ENCODE assay signal across 11 cellular contexts in genomic region chr1:24556414-24556795, GRCh38. TPM values are rescaled to one million over a fixed set of nuclear protein-coding genes. Genes with fewer than 3 reads are reported as not detected.
DNase-seq lines count a peak whose midpoint lies in the region; ATAC-seq, FAIRE-seq and TF ChIP-seq lines count a peak whose summit lies in the region.
"Had no signal": no experiment of that assay in that cellular context is flagged by ENCODE, and none has a peak within 500 bp of the region (broad histone marks: within the 10 kb centered on the region; RNA-seq: fewer than 3 reads in every experiment).

No MANE protein-coding gene starts in this region.

- no TSS peak for BruUV-seq in HCT116 (replicated peaks; lab: Mats Ljungman, UMichigan)
- BruUV-seq in mammary epithelial cell (replicated peaks; lab: Mats Ljungman, UMichigan) = no TSS peak

- no peak for TF ChIP-seq EP300 in A549 (IDR thresholded peaks at IDR 0.05)

- H3K36me3 ChIP-seq in HCT116 (ENCODE audit: control insufficient read depth in 1 of 2, insufficient read depth in 2 of 2, low read length in 2 of 2) (no peaks in the 10 kb centered on the region), mammary epithelial cell (ENCODE audit: insufficient read depth, low read length) (no peaks in the 10 kb centered on the region)

- H3K27me3 Mint-ChIP-seq in memory B cell = peaks cover 6% of the 10 kb centered on the region

- peak overlapping the region; percentile 61 to 84; a peak in 5 of 6 replicates for H3K27ac ChIP-seq in A549
- H3K27ac ChIP-seq in HCT116 (ENCODE audit: low read depth, low read length) = no peak overlapping the region; the same call in 1 of the 2 replicates
- no peak overlapping the region for H3K27ac ChIP-seq in mammary epithelial cell (ENCODE audit: insufficient read depth, low read depth, low read length)
- H3K27ac ChIP-seq: foreskin keratinocyte had no signal

- POLR2A ChIA-PET in A549 (lab: Yijun Ruan, JAX) (no interaction called here), HCT116 (lab: Charles Lee) (no interaction called here)

- in situ Hi-C loops in mammary epithelial cell (cut with MboI; ENCODE audit: low sequenced_read_pairs in 2 of 2) = no loop called here

- 81% methylated on average over 10 of the region's 19 CpGs for WGBS in A549 (ENCODE audit: missing lambda C conversion rate)
- no CpG with 5 or more reads among the region's 19 CpGs for WGBS in mammary epithelial cell (ENCODE audit: low coverage, missing lambda C conversion rate)

- H3K27ac Mint-ChIP-seq in memory B cell = no peak overlapping the region

- TF ChIP-seq POLR2A in A549 (IDR thresholded peaks at IDR 0.05; ENCODE audit: low read length) (no peak), HCT116 (IDR thresholded peaks at IDR 0.05; ENCODE audit: borderline replicate concordance, extremely low read depth, insufficient read depth, insufficient read length) (no peak)

- no peaks in the 10 kb centered on the region for H3K36me3 Mint-ChIP-seq in memory B cell

- H3K4me3 ChIP-seq in A549 (peak overlapping the region; percentile 43; the same call in 2 of the 3 replicates), HCT116 (replicated peaks in 1 of 2; ENCODE audit: low read depth in 1 of 2, low read length in 2 of 2) (peak overlapping the region; percentile 46 to 60), mammary epithelial cell (replicated peaks in 1 of 3; ENCODE audit: insufficient read depth in 1 of 3, low read depth in 2 of 3, low read length in 3 of 3) (peak overlapping the region in 2 of 3 experiments; percentile 28 to 40)

- peak overlapping the region; percentile 32 for H3K4me3 Mint-ChIP-seq in memory B cell

- no peaks in the 10 kb centered on the region for H3K79me2 ChIP-seq in HCT116 (ENCODE audit: insufficient read depth, low read length)
- H3K79me2 ChIP-seq in mammary epithelial cell (ENCODE audit: insufficient read depth, low read length) = no peaks in the 10 kb centered on the region

- H3K4me1 Mint-ChIP-seq in memory B cell = peaks cover 3% of the 10 kb centered on the region

- peaks cover 27% of the 10 kb centered on the region for H3K4me1 ChIP-seq in A549
- peaks cover 25 to 31% of the 10 kb centered on the region in 2 experiments; a peak in 3 of 4 replicates for H3K4me1 ChIP-seq in HCT116 (ENCODE audit: control insufficient read depth in 1 of 2, insufficient read depth in 2 of 2, low read length in 2 of 2)
- H3K4me1 ChIP-seq in mammary epithelial cell (ENCODE audit: insufficient read depth, low read length) = peaks cover 9% of the 10 kb centered on the region
- H3K4me1 ChIP-seq: foreskin keratinocyte had no signal

- RAD21 ChIA-PET in HCT116 (lab: Charles Lee; ENCODE audit: low non-redundant PET in 1 of 2, low total read pairs in 2 of 2, uncharacterized antibody in 2 of 2, unreplicated experiment in 2 of 2) = no interaction called here

- CTCF ChIA-PET in A549 (lab: Yijun Ruan, JAX) (no interaction called here), HCT116 (lab: Charles Lee) (no interaction called here), mammary epithelial cell (lab: Charles Lee; ENCODE audit: low non-redundant PET) (no interaction called here)

- dilution Hi-C loops in mammary epithelial cell (cut with HindIII; ENCODE audit: low sequenced_read_pairs) = loop anchor here (5.0 kb wide), 1 partner anchor 54 kb away; the partner anchor contains the start of gene RCAN3

- H3K9ac ChIP-seq in HCT116 (ENCODE audit: low read length) (peak overlapping the region; percentile 39), mammary epithelial cell (ENCODE audit: insufficient read depth, low read length) (no peak overlapping the region)

- H3K9me2 ChIP-seq in HCT116 (ENCODE audit: insufficient read depth) = no peaks in the 10 kb centered on the region

- no peak for FAIRE-seq in A549 (lab: Jason Lieb, UNC)

- peak overlapping the region; percentile 44 for H2AFZ ChIP-seq in HCT116 (ENCODE audit: low read depth, low read length, poor library complexity, severe bottlenecking)
- H2AFZ ChIP-seq in mammary epithelial cell (ENCODE audit: low read depth, low read length) = peak overlapping the region; percentile 74

- TF ChIP-seq CTCF in A549 (IDR thresholded peaks at IDR 0.05) (no peak), HCT116 (IDR thresholded peaks at IDR 0.05 in 2 of 3, conservative IDR thresholded peaks at IDR 0.05 in 1 of 3; ENCODE audit: borderline replicate concordance in 1 of 3, insufficient read depth in 1 of 3, low read depth in 2 of 3, low read length in 2 of 3) (no peak), mammary epithelial cell (conservative IDR thresholded peaks at IDR 0.05 in 1 of 2, IDR thresholded peaks at IDR 0.05 in 1 of 2; ENCODE audit: extremely low read depth in 1 of 2, insufficient read depth in 1 of 2, low read depth in 1 of 2, low read length in 2 of 2) (no peak)

- H4K20me1 ChIP-seq in HCT116 (ENCODE audit: insufficient read depth) = no peaks in the 10 kb centered on the region
- H4K20me1 ChIP-seq in mammary epithelial cell (ENCODE audit: insufficient read depth, low read length) = no peaks in the 10 kb centered on the region

- DNase-seq in A549 (ENCODE audit: low read depth in 1 of 2, low spot score in 1 of 2) (no peak), HCT116 (ENCODE audit: low read depth, low spot score) (no peak), mammary epithelial cell (no peak), memory B cell (ENCODE audit: low spot score in 2 of 2) (no peak), cortex of kidney (lab: John Stamatoyannopoulos, UW) (no peak), hepatic stellate cell (ENCODE audit: low spot score) (no peak)
- DNase-seq: C1 segment of cervical spinal cord, foreskin keratinocyte had no signal

- TF ChIP-seq RAD21 in A549 (conservative IDR thresholded peaks at IDR 0.05 in 1 of 2, IDR thresholded peaks at IDR 0.05 in 1 of 2) (no peak), HCT116 (IDR thresholded peaks at IDR 0.05; ENCODE audit: low read depth) (no peak)

- no peaks in the 10 kb centered on the region for H3K27me3 ChIP-seq in HCT116 (ENCODE audit: insufficient read depth, low read length)
- H3K27me3 ChIP-seq in mammary epithelial cell (ENCODE audit: insufficient read depth, low read length) = no peaks in the 10 kb centered on the region

- no peak for ATAC-seq in A549
- ATAC-seq in HCT116 = no peak
- no peak for ATAC-seq in memory B cell (ENCODE audit: low read depth)
- no peak for ATAC-seq in HG03469 (IDR thresholded peaks at IDR 0.05; ENCODE audit: unreplicated experiment)
- ATAC-seq in HG03432 (IDR thresholded peaks at IDR 0.05; ENCODE audit: unreplicated experiment) = no peak

- H3K9me3 Mint-ChIP-seq in memory B cell = no peaks in the 10 kb centered on the region

- intact Hi-C loops in HCT116 (cut with micrococcal nuclease) = no loop called here
- intact Hi-C loops in mammary epithelial cell (cut with micrococcal nuclease) = no loop called here

- peak overlapping the region; percentile 79 for H3K4me2 ChIP-seq in A549
- peak overlapping the region; percentile 85 for H3K4me2 ChIP-seq in HCT116 (ENCODE audit: low read length)
- H3K4me2 ChIP-seq in mammary epithelial cell (ENCODE audit: insufficient read depth, low read depth, low read length) = peak overlapping the region; percentile 83

- H3K9me3 ChIP-seq in A549 (no peaks in the 10 kb centered on the region), HCT116 (ENCODE audit: control insufficient read depth in 1 of 2, insufficient read depth in 1 of 2, low read depth in 1 of 2, low read length in 2 of 2) (no peaks in the 10 kb centered on the region), mammary epithelial cell (replicated peaks; ENCODE audit: insufficient read depth, low read length) (no peaks in the 10 kb centered on the region)

TF ChIP-seq in A549, 52 proteins besides CTCF, POLR2A, EP300 and RAD21 (continues in another document):
- TF ChIP-seq PBX3 (IDR thresholded peaks at IDR 0.05) (no peak), NPAS2 (CRISPR knock-in tag; IDR thresholded peaks at IDR 0.05; ENCODE audit: borderline replicate concordance) (no peak)

TF ChIP-seq in HCT116, 20 proteins besides CTCF, POLR2A, EP300 and RAD21 (continues in another document):
- no peak for TF ChIP-seq CBX3 (IDR thresholded peaks at IDR 0.05; ENCODE audit: low read depth)
- TF ChIP-seq EZH2phosphoT487 (IDR thresholded peaks at IDR 0.05; ENCODE audit: borderline replicate concordance) = no peak
- no peak for TF ChIP-seq ZFX (IDR thresholded peaks at IDR 0.05)
- no peak for TF ChIP-seq MAX (IDR thresholded peaks at IDR 0.05)
- TF ChIP-seq JUND (IDR thresholded peaks at IDR 0.05) = no peak
- TF ChIP-seq SRF (IDR thresholded peaks at IDR 0.05; ENCODE audit: low read depth) = no peak
- no peak for TF ChIP-seq POLR2AphosphoS5 (IDR thresholded peaks at IDR 0.05; ENCODE audit: low read depth, low read length)
- TF ChIP-seq YY1 (IDR thresholded peaks at IDR 0.05; ENCODE audit: extremely low read depth, insufficient replicate concordance, low read depth, low read length) = no peak

RNA-seq across cellular contexts. Expression of gene NCMAP, which starts 0.5 kb away (rescaled TPM):
- polyA plus RNA-seq in A549 (2011; rRNA removed) (1.7 and 2.2 TPM in 2 replicates), A549 (2017; fragmentation: RNase III; extraction: RNeasy Plus Mini Kit Qiagen cat#74134 plus additional on column Dnase treatment) (0.08 to 0.24 TPM (median 0.13 TPM) in 3 replicates), mammary epithelial cell (0.02 TPM)
- polyA plus RNA-seq in A549 (2012; cell fraction: cytosol; rRNA removed) = 0.08 and 0.09 TPM in 2 replicates
- polyA plus RNA-seq in A549 (2012; cell fraction: nucleus; rRNA removed) = 0.04 and 0.12 TPM in 2 replicates
- polyA minus RNA-seq in A549 (2011; rRNA and poly(A)+ RNA removed) = 1.8 and 2.5 TPM in 2 replicates
- total RNA-seq in HCT116 (2021; ENCODE audit: unreplicated experiment) (0.84 TPM), mammary epithelial cell (1 to 10 TPM in 1 of 2 donors, not detected in 1; 1.0 TPM)
- polyA plus RNA-seq in HCT116 (2012) = 0.65 and 0.99 TPM in 2 replicates
- 0.26 TPM for polyA minus RNA-seq in mammary epithelial cell
- total RNA-seq: SK-MEL-5 had no signal

RNA-seq across cellular contexts. Expression of gene RCAN3, which starts 53.8 kb away (rescaled TPM):
- polyA plus RNA-seq in A549 (2011; rRNA removed) (11.5 and 14.6 TPM in 2 replicates), A549 (2017; fragmentation: RNase III; extraction: RNeasy Plus Mini Kit Qiagen cat#74134 plus additional on column Dnase treatment) (6.7 to 7.5 TPM (median 7.4 TPM) in 3 replicates), mammary epithelial cell (16.7 TPM)
- polyA plus RNA-seq in A549 (2012; cell fraction: cytosol; rRNA removed) = 5.8 and 6.8 TPM in 2 replicates
- 3.3 and 7.4 TPM in 2 replicates for polyA plus RNA-seq in A549 (2012; cell fraction: nucleus; rRNA removed)
- polyA minus RNA-seq in A549 (2011; rRNA and poly(A)+ RNA removed) = 9.7 and 10.4 TPM in 2 replicates
- total RNA-seq in HCT116 (2021; ENCODE audit: unreplicated experiment) (13.3 TPM), mammary epithelial cell (10 to 100 TPM; 21.0 to 34.8 TPM)
- polyA plus RNA-seq in HCT116 (2012) = 6.9 and 7.9 TPM in 2 replicates
- 40.3 TPM for polyA minus RNA-seq in mammary epithelial cell

Comparison
In these comparisons a context has a peak if more than half of its experiments do, and no peak if none do; other contexts are left out.
1. H3K27ac ChIP-seq: peak in A549 (2 of 2); none in HCT116 (single experiment) and mammary epithelial cell (single experiment).
2. Peak in every context shown above with its lines, with median percentiles within 50 percentile points of each other: H3K4me2 ChIP-seq and H3K4me3 ChIP-seq.